In the genomic region with DNA sequence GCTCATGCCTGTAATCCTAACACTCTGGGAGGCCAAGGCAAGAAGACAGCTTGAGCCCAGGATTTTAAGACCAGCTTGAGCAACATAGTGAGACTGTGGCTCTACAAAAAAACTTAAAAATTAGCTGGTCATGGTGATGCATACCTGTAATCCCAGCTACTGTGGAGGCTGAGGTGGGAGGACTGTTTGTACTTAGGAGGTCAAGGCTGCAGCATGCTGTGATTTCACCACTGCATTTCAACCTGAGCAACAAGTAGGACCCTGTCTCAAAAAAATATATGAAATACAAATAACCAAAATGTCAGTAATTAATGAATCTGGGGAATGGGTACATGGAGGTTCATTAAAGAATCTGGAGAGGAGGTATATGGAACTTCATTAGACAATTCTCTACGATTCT, we compare ENCODE assay signal across 1 cellular context.
TF ChIP-seq lines count a peak whose summit lies in the region.

No MANE protein-coding gene starts in this region.

TF ChIP-seq in HEK293, 187 proteins besides CTCF, POLR2A, EP300 and RAD21 (continued from another document):
- TF ChIP-seq, protein P1, sequence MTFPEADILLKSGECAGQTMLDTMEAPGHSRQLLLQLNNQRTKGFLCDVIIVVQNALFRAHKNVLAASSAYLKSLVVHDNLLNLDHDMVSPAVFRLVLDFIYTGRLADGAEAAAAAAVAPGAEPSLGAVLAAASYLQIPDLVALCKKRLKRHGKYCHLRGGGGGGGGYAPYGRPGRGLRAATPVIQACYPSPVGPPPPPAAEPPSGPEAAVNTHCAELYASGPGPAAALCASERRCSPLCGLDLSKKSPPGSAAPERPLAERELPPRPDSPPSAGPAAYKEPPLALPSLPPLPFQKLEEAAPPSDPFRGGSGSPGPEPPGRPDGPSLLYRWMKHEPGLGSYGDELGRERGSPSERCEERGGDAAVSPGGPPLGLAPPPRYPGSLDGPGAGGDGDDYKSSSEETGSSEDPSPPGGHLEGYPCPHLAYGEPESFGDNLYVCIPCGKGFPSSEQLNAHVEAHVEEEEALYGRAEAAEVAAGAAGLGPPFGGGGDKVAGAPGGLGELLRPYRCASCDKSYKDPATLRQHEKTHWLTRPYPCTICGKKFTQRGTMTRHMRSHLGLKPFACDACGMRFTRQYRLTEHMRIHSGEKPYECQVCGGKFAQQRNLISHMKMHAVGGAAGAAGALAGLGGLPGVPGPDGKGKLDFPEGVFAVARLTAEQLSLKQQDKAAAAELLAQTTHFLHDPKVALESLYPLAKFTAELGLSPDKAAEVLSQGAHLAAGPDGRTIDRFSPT (tag by site-specific recombination; IDR thresholded peaks at IDR 0.05): no peak
- no peak for TF ChIP-seq ZNF677 (tag by site-specific recombination; IDR thresholded peaks at IDR 0.05)
- TF ChIP-seq ZXDB (tag by site-specific recombination; IDR thresholded peaks at IDR 0.05): no peak
